ENCODE assay signal across 1 cellular context in genomic region chr10:72254891-72255568, GRCh38.
A peak's percentile ranks its signal among the peaks of the same experiment; 100 is the strongest.
TF ChIP-seq lines count a peak whose summit lies in the region.

No MANE protein-coding gene starts in this region.

TF ChIP-seq in GM12878, 131 proteins besides CTCF, POLR2A, EP300 and RAD21 (continues in another document):
- TF ChIP-seq PRDM15 (CRISPR knock-in tag; IDR thresholded peaks at IDR 0.05) (no peak), RELA (IDR thresholded peaks at IDR 0.05; ENCODE audit: borderline replicate concordance, partially characterized antibody) (no peak), NR2F1 (conservative IDR thresholded peaks at IDR 0.05) (peak; percentile 60), REST (IDR thresholded peaks at IDR 0.05; ENCODE audit: low read depth, low read length) (no peak), ZBED1 (IDR thresholded peaks at IDR 0.05; ENCODE audit: borderline replicate concordance) (no peak), WRNIP1 (IDR thresholded peaks at IDR 0.05; ENCODE audit: borderline replicate concordance, low read depth, low read length) (0 out of 2 replicates have a peak, but pooled peaks have one; percentile 46), HDGF (IDR thresholded peaks at IDR 0.05) (peak; percentile 88; the same call in 1 of the 2 replicates), BMI1 (IDR thresholded peaks at IDR 0.05; ENCODE audit: borderline replicate concordance) (no peak), SREBF2 (IDR thresholded peaks at IDR 0.05; ENCODE audit: low read length) (no peak), USF1 (IDR thresholded peaks at IDR 0.05; ENCODE audit: borderline replicate concordance, extremely low read length, insufficient read depth, low read depth, low read length) (no peak), MYB (IDR thresholded peaks at IDR 0.05; ENCODE audit: borderline replicate concordance, low read depth, low read length) (no peak), SMAD1 (IDR thresholded peaks at IDR 0.05; ENCODE audit: low read depth, partially characterized antibody) (no peak), FOXK2 (IDR thresholded peaks at IDR 0.05) (no peak), PKNOX1 (IDR thresholded peaks at IDR 0.05) (peak; percentile 9; the same call in 1 of the 2 replicates), SUZ12 (IDR thresholded peaks at IDR 0.05; ENCODE audit: unreplicated experiment) (no peak), BHLHE40 (IDR thresholded peaks at IDR 0.05; ENCODE audit: borderline replicate concordance in 1 of 2, low read depth in 2 of 2, low read length in 1 of 2) (peak in 1 of 2 experiments; percentile 27; a peak in 1 of 4 replicates), NRF1 (conservative IDR thresholded peaks at IDR 0.05; ENCODE audit: low read depth, low read length) (no peak), BCLAF1 (IDR thresholded peaks at IDR 0.05) (no peak), RAD51 (IDR thresholded peaks at IDR 0.05) (no peak), ZZZ3 (IDR thresholded peaks at IDR 0.05; ENCODE audit: control insufficient read depth, insufficient read length, low read depth) (no peak), HCFC1 (IDR thresholded peaks at IDR 0.05; ENCODE audit: low read length) (no peak), USF2 (IDR thresholded peaks at IDR 0.05; ENCODE audit: borderline replicate concordance, low read depth, low read length) (no peak), ZNF24 (IDR thresholded peaks at IDR 0.05) (peak; percentile 53; the same call in 1 of the 2 replicates), HDAC2 (IDR thresholded peaks at IDR 0.05) (no peak), CBX3 (IDR thresholded peaks at IDR 0.05; ENCODE audit: borderline replicate concordance, low read depth) (no peak), MAX (IDR thresholded peaks at IDR 0.05; ENCODE audit: low read depth, low read length) (no peak), BACH1 (IDR thresholded peaks at IDR 0.05; ENCODE audit: borderline replicate concordance) (no peak), RUNX3 (IDR thresholded peaks at IDR 0.05; ENCODE audit: low read length) (0 out of 2 replicates have a peak, but pooled peaks have one; percentile 6), MEF2B (IDR thresholded peaks at IDR 0.05; ENCODE audit: partially characterized antibody, poor library complexity, severe bottlenecking) (peak; percentile 24), NKRF (conservative IDR thresholded peaks at IDR 0.05) (no peak), KAT2A (conservative IDR thresholded peaks at IDR 0.05; ENCODE audit: control insufficient read depth, low read depth, low read length) (no peak), ASH2L (IDR thresholded peaks at IDR 0.05; ENCODE audit: borderline replicate concordance, low read depth) (no peak), PAX5 (IDR thresholded peaks at IDR 0.05; ENCODE audit: borderline replicate concordance, low read depth, low read length) (0 out of 2 replicates have a peak, but pooled peaks have one; percentile 29), JUND (IDR thresholded peaks at IDR 0.05; ENCODE audit: low read depth, low read length) (no peak), CEBPZ (IDR thresholded peaks at IDR 0.05; ENCODE audit: low read depth, low read length) (no peak), RELB (IDR thresholded peaks at IDR 0.05; ENCODE audit: low read depth) (peak; percentile 82), RCOR1 (conservative IDR thresholded peaks at IDR 0.05; ENCODE audit: low read depth, low read length) (no peak), SPI1 (IDR thresholded peaks at IDR 0.05; ENCODE audit: borderline replicate concordance, insufficient read depth, low read depth, low read length) (peak; percentile 56; the same call in 1 of the 2 replicates), PAX8 (IDR thresholded peaks at IDR 0.05) (no peak), BCL11A (IDR thresholded peaks at IDR 0.05; ENCODE audit: low read depth, low read length) (no peak)
